Comparison of ENCODE assay signal across 23 cellular contexts in genomic region chr12:128204725-128205124, GRCh38.
"Had no signal": no experiment of that assay in that cellular context is flagged by ENCODE, and none has a peak within 500 bp of the region (broad histone marks: within the 10 kb centered on the region; RNA-seq: fewer than 3 reads in every experiment).

No MANE protein-coding gene starts in this region.

- DNase-seq: naive thymus-derived CD8-positive, alpha-beta T cell; occipital lobe; ovary; posterior cingulate gyrus; psoas muscle; right cardiac atrium; spleen; stimulated activated CD4-positive, alpha-beta T cell treated with anti-CD3 and anti-CD28 coated beads, Interleukin-12 subunit alpha, Interleukin-12 subunit beta, amount 100 ng/mL, for 4 hours; stimulated activated CD4-positive, alpha-beta T cell treated with anti-CD3 and anti-CD28 coated beads, Interleukin-1b, Interleukin-23, amount 100 ng/mL, for 48 hours; stimulated activated CD4-positive, alpha-beta T cell treated with anti-CD3 and anti-CD28 coated beads, Interleukin-4, amount 100 ng/mL, for 1 hour; stimulated activated CD4-positive, alpha-beta T cell treated with anti-CD3 and anti-CD28 coated beads, Interleukin-4, amount 100 ng/mL, for 4 hours; stimulated activated CD8-positive, alpha-beta memory T cell treated with anti-CD3 and anti-CD28 coated beads, Interleukin-4, amount 100 ng/mL, for 48 hours; stimulated activated naive CD4-positive, alpha-beta T cell; stimulated activated naive CD8-positive, alpha-beta T cell treated with anti-CD3 and anti-CD28 coated beads, Interleukin-15, amount 100 ng/mL, for 72 hours; stimulated activated naive CD8-positive, alpha-beta T cell treated with anti-CD3 and anti-CD28 coated beads, Interleukin-15, Interleukin-2, amounts not matched to agents 100 U/mL and 50 U/mL, for 24 hours; substantia nigra; testis; tibial artery; transverse colon; upper lobe of right lung; uterus had no signal

- ATAC-seq: naive thymus-derived CD8-positive, alpha-beta T cell; psoas muscle; right cardiac atrium; sciatic nerve; stimulated activated memory B cell treated with anti-CD40 and anti-IgM and Interleukin-4, amounts not matched to agents 10 μg/mL and 1 μg/mL and 100 μg/mL, for 72 hours; stimulated activated naive CD8-positive, alpha-beta T cell treated with anti-CD3 and anti-CD28 coated beads, Interleukin-15, amount 100 ng/mL, for 72 hours; stimulated activated naive CD8-positive, alpha-beta T cell treated with anti-CD3 and anti-CD28 coated beads, Interleukin-15, Interleukin-2, amounts not matched to agents 100 U/mL and 50 U/mL, for 24 hours had no signal
